ENCODE assay signal across 16 cellular contexts in genomic region chr7:22147868-22148267, GRCh38.
"Had no signal": no experiment of that assay in that cellular context is flagged by ENCODE, and none has a peak within 500 bp of the region (broad histone marks: within the 10 kb centered on the region; RNA-seq: fewer than 3 reads in every experiment).

No MANE protein-coding gene starts in this region.

- H3K4me1 ChIP-seq: right atrium auricular region, uterus had no signal

- H3K9me3 ChIP-seq: mucosa of descending colon, right atrium auricular region, thyroid gland, uterus had no signal

- H3K27me3 ChIP-seq: hepatocyte, right atrium auricular region, thyroid gland, uterus had no signal

- H3K27me3 Mint-ChIP-seq: type B pancreatic cell had no signal

- H3K27ac Mint-ChIP-seq: type B pancreatic cell had no signal

- H3K27ac ChIP-seq: coronary artery, hepatocyte, right atrium auricular region had no signal

- H3K9me3 Mint-ChIP-seq: naive thymus-derived CD8-positive, alpha-beta T cell; neural crest cell; type B pancreatic cell had no signal

- H2AFZ ChIP-seq: hepatocyte had no signal

- H3K36me3 ChIP-seq: thyroid gland, uterus had no signal

- H3K4me3 ChIP-seq: hepatocyte, mucosa of descending colon, right atrium auricular region, thyroid gland had no signal

- ATAC-seq: left colon; naive thymus-derived CD8-positive, alpha-beta T cell had no signal

- DNase-seq: effector CD8-positive, alpha-beta T cell; foreskin melanocyte; head of caudate nucleus; left colon; mammary epithelial cell; mucosa of descending colon; stimulated activated CD4-positive, alpha-beta T cell treated with anti-CD3 and anti-CD28 coated beads, Interleukin-12 subunit alpha, Interleukin-12 subunit beta, amount 100 ng/mL, for 4 hours; stimulated activated naive CD4-positive, alpha-beta T cell treated with Interleukin-2 at 50 U/mL for 16 hours; thyroid gland had no signal

- H3K4me3 Mint-ChIP-seq: neural crest cell had no signal

- H3K79me2 ChIP-seq: hepatocyte had no signal
